Comparison of ENCODE assay signal across 9 cellular contexts in genomic region chr22:25566812-25567211, GRCh38. TPM values are rescaled to one million over a fixed set of nuclear protein-coding genes. Genes with fewer than 3 reads are reported as not detected.
A peak's percentile ranks its signal among the peaks of the same experiment; 100 is the strongest.
DNase-seq lines count a peak whose midpoint lies in the region; ATAC-seq and TF ChIP-seq lines count a peak whose summit lies in the region.
"Had no signal": no experiment of that assay in that cellular context is flagged by ENCODE, and none has a peak within 500 bp of the region (broad histone marks: within the 10 kb centered on the region; RNA-seq: fewer than 3 reads in every experiment).

No MANE protein-coding gene starts in this region.

- DNase-seq in Right ventricle myocardium superior (no peak), cardiac septum (ENCODE audit: low spot score) (no peak), upper lobe of right lung (no peak), mesenteric fat pad (ENCODE audit: low spot score) (no peak)
- DNase-seq in effector memory CD8-positive, alpha-beta T cell, result no peak

- no peaks in the 10 kb centered on the region for H3K9me3 Mint-ChIP-seq in effector memory CD8-positive, alpha-beta T cell

- peaks cover 49% of the 10 kb centered on the region for H4K20me1 ChIP-seq in OCI-LY3 (ENCODE audit: insufficient read depth, low read length)

- H3K9ac ChIP-seq in OCI-LY3 (ENCODE audit: low read length) (peak overlapping the region; percentile 89), iPS-20b (ENCODE audit: low read depth, low read length) (no peak overlapping the region)

- intact Hi-C loops in Right ventricle myocardium superior (cut with DNase I) (no loop called here), cardiac septum (cut with DNase I) (loop anchor here (10.0 kb wide), 1 partner anchor 208 kb away; no protein-coding TSS in a partner anchor), upper lobe of right lung (cut with DNase I) (no loop called here)

- no peak overlapping the region for H3K27ac Mint-ChIP-seq in effector memory CD8-positive, alpha-beta T cell

- H3K79me2 ChIP-seq in OCI-LY3 (ENCODE audit: low read length), result peaks cover 73% of the 10 kb centered on the region

- H3K27me3 Mint-ChIP-seq in effector memory CD8-positive, alpha-beta T cell, result peaks cover 49 to 51% of the 10 kb centered on the region in 2 donors

- H3K4me3 Mint-ChIP-seq in effector memory CD8-positive, alpha-beta T cell, result no peak overlapping the region

- H3K27ac ChIP-seq in OCI-LY3 (ENCODE audit: low read length) (peak overlapping the region; percentile 81), iPS-20b (ENCODE audit: low read length) (no peak overlapping the region), upper lobe of right lung (peak overlapping the region; percentile 43)
- H3K27ac ChIP-seq: epithelial cell of prostate had no signal

- peaks cover 14% of the 10 kb centered on the region in 2 donors for H3K4me1 Mint-ChIP-seq in effector memory CD8-positive, alpha-beta T cell (ENCODE audit: low read depth in 2 of 2)

- peak; percentile 28 for ATAC-seq in Right ventricle myocardium superior (ENCODE audit: poor library complexity)
- ATAC-seq in upper lobe of right lung, result peak; percentile 34
- ATAC-seq in GM18873 (IDR thresholded peaks at IDR 0.05; ENCODE audit: low FRiP score, unreplicated experiment), result no peak
- no peak for ATAC-seq in effector memory CD8-positive, alpha-beta T cell (replicated peaks)

- TF ChIP-seq CTCF in OCI-LY3 (IDR thresholded peaks at IDR 0.05; ENCODE audit: low read depth, low read length) (no peak), upper lobe of right lung (IDR thresholded peaks at IDR 0.05) (no peak)

- H3K4me3 ChIP-seq in OCI-LY3 (ENCODE audit: low read length) (peak overlapping the region; percentile 93), iPS-20b (ENCODE audit: low read length) (peak overlapping the region; percentile 65), upper lobe of right lung (peak overlapping the region; percentile 75)

- H3K36me3 ChIP-seq in OCI-LY3 (replicated peaks; ENCODE audit: low read depth, low read length) (peaks cover 29% of the 10 kb centered on the region), iPS-20b (ENCODE audit: insufficient read depth, low read depth, low read length) (no peaks in the 10 kb centered on the region), upper lobe of right lung (no peaks in the 10 kb centered on the region)

- H3K36me3 Mint-ChIP-seq in effector memory CD8-positive, alpha-beta T cell (ENCODE audit: insufficient read depth), result peaks cover 3% of the 10 kb centered on the region

- H3K27me3 ChIP-seq in OCI-LY3 (ENCODE audit: low read depth, low read length) (no peaks in the 10 kb centered on the region), iPS-20b (ENCODE audit: insufficient read depth, low read length) (peaks cover 20% of the 10 kb centered on the region), upper lobe of right lung (no peaks in the 10 kb centered on the region)

- no peaks in the 10 kb centered on the region for H3K9me3 ChIP-seq in OCI-LY3 (ENCODE audit: insufficient read depth, low read length)
- no peaks in the 10 kb centered on the region for H3K9me3 ChIP-seq in iPS-20b (ENCODE audit: insufficient read depth, low read depth, low read length)
- H3K9me3 ChIP-seq in upper lobe of right lung, result no peaks in the 10 kb centered on the region

- H3K4me1 ChIP-seq in OCI-LY3 (ENCODE audit: low read length) (peaks cover 52% of the 10 kb centered on the region), iPS-20b (ENCODE audit: insufficient read depth, low read length) (peaks cover 29% of the 10 kb centered on the region), upper lobe of right lung (peaks cover 22% of the 10 kb centered on the region)

- no peak overlapping the region for H2AFZ ChIP-seq in OCI-LY3 (ENCODE audit: low read depth, low read length)

- H3K4me2 ChIP-seq in OCI-LY3 (ENCODE audit: low read length), result peak overlapping the region; percentile 76

RNA-seq across cellular contexts. Expression of gene GRK3, which starts 2.3 kb away (rescaled TPM):
- 3.7 TPM for total RNA-seq in Right ventricle myocardium superior
- total RNA-seq in cardiac septum, result 4.8 TPM
- 26.0 TPM for total RNA-seq in upper lobe of right lung
- total RNA-seq in mesenteric fat pad, result 53.4 TPM

Comparison
In these comparisons a context has a peak if more than half of its experiments do, and no peak if none do; other contexts are left out.
1. ATAC-seq: peak in Right ventricle myocardium superior (single experiment) and upper lobe of right lung (single experiment); none in GM18873 (single experiment) and effector memory CD8-positive, alpha-beta T cell (single experiment).
2. Peak in every context shown above with its lines, with median percentiles within 50 percentile points of each other: H3K4me3 ChIP-seq.